16 cellular contexts compared by ENCODE assay signal in genomic region chr12:98606367-98606985, GRCh38. TPM values are rescaled to one million over a fixed set of nuclear protein-coding genes. Genes with fewer than 3 reads are reported as not detected.
DNase-seq lines count a peak whose midpoint lies in the region; ATAC-seq, FAIRE-seq and TF ChIP-seq lines count a peak whose summit lies in the region.
"Had no signal": no experiment of that assay in that cellular context is flagged by ENCODE, and none has a peak within 500 bp of the region (broad histone marks: within the 10 kb centered on the region; RNA-seq: fewer than 3 reads in every experiment).

No MANE protein-coding gene starts in this region.

- no peak for FAIRE-seq in K562 (lab: Jason Lieb, UNC)
- FAIRE-seq: endometrium had no signal

- peak; percentile 23 for DNase-seq in DMS53 (lab: John Stamatoyannopoulos, UW)
- no peak for DNase-seq in DMS53 treated with DMSO at 0.1 percent for 48 hours (lab: John Stamatoyannopoulos, UW; ENCODE audit: unreplicated experiment)
- peak; percentile 41 for DNase-seq in MV-4-11 (lab: John Stamatoyannopoulos, UW)
- DNase-seq in K562 (ENCODE audit: extremely low read depth in 1 of 4, low spot score in 3 of 4) = no peak
- no peak for DNase-seq in retinal pigment epithelial cell (ENCODE audit: low read depth)
- no peak for DNase-seq in HAP-1 (ENCODE audit: low spot score in 2 of 2)
- DNase-seq in mesenchymal stem cell = no peak
- DNase-seq: activated CD4-positive, alpha-beta T cell treated with anti-CD3 and anti-CD28 coated beads for 48 hours; left ventricle myocardium superior; NCI-H2029; NCI-H774 had no signal

- no peak overlapping the region for H3K4me2 ChIP-seq in K562 (ENCODE audit: insufficient read depth, low read length)
- H3K4me2 ChIP-seq in mesenchymal stem cell (ENCODE audit: low read length, poor library complexity, severe bottlenecking) = no peak overlapping the region
- H3K4me2 ChIP-seq: smooth muscle cell had no signal

- no peaks in the 10 kb centered on the region for H3K79me1 ChIP-seq in mesenchymal stem cell (replicated peaks; ENCODE audit: low read length, poor library complexity, severe bottlenecking)

- H4K20me1 ChIP-seq in K562 (replicated peaks; ENCODE audit: control insufficient read depth, insufficient read depth, low read length) = 0 out of 2 replicates have a peak, but pooled peaks cover 2% of the 10 kb centered on the region

- no peak overlapping the region for H2BK12ac ChIP-seq in mesenchymal stem cell (ENCODE audit: low read length in 2 of 2)

- in situ Hi-C loops in K562 (cut with MboI) = no loop called here
- in situ Hi-C loops in HAP-1 (cut with MboI; ENCODE audit: low sequenced_read_pairs) = no loop called here

- H3K27me3 ChIP-seq in K562 (ENCODE audit: control insufficient read depth in 2 of 2, insufficient read depth in 2 of 2, low read length in 2 of 2) = no peaks in the 10 kb centered on the region
- no peaks in the 10 kb centered on the region for H3K27me3 ChIP-seq in HAP-1 (ENCODE audit: low read depth)
- H3K27me3 ChIP-seq in mesenchymal stem cell (ENCODE audit: control insufficient read depth in 1 of 2, insufficient read depth in 1 of 2, low read length in 2 of 2) = no peaks in the 10 kb centered on the region
- H3K27me3 ChIP-seq: body of pancreas had no signal

- no peak overlapping the region for H2AK5ac ChIP-seq in mesenchymal stem cell (ENCODE audit: low read length, severe bottlenecking)

- H2BK15ac ChIP-seq in mesenchymal stem cell (ENCODE audit: low read depth, poor library complexity, severe bottlenecking) = no peak overlapping the region

- H3K9ac ChIP-seq in K562 (ENCODE audit: insufficient read depth in 1 of 2, low read depth in 2 of 2, low read length in 2 of 2) (no peak overlapping the region), mesenchymal stem cell (ENCODE audit: low read length) (no peak overlapping the region)

- H3K4ac ChIP-seq in mesenchymal stem cell (ENCODE audit: low read depth in 1 of 2, low read length in 2 of 2) = no peak overlapping the region

- no peak overlapping the region for H2BK120ac ChIP-seq in mesenchymal stem cell (ENCODE audit: low read depth, low read length)

- no peaks in the 10 kb centered on the region for H3K9me3 ChIP-seq in K562 (replicated peaks; ENCODE audit: control insufficient read depth, insufficient read depth, low read depth, low read length)
- no peaks in the 10 kb centered on the region for H3K9me3 ChIP-seq in HAP-1
- H3K9me3 ChIP-seq in mesenchymal stem cell (ENCODE audit: control insufficient read depth, low read length) = no peaks in the 10 kb centered on the region
- H3K9me3 ChIP-seq: body of pancreas had no signal

- WGBS in K562 (ENCODE audit: insufficient coverage, low coverage, missing lambda C conversion rate) = 44% methylated on average over 2 of the region's 2 CpGs
- WGBS in mesenchymal stem cell = no CpG with 5 or more reads among the region's 2 CpGs

- H2AFZ ChIP-seq in K562 (ENCODE audit: low read depth, low read length) (no peak overlapping the region), mesenchymal stem cell (ENCODE audit: low read depth, low read length) (no peak overlapping the region)

- H4K91ac ChIP-seq in mesenchymal stem cell (ENCODE audit: low read length) = no peak overlapping the region

- no peak for TF ChIP-seq EP300 in K562 (IDR thresholded peaks at IDR 0.05; ENCODE audit: low read length)

- H3K4me3 ChIP-seq in K562 = no peak overlapping the region
- H3K4me3 ChIP-seq in retinal pigment epithelial cell (ENCODE audit: low read length) = no peak overlapping the region
- H3K4me3 ChIP-seq in HAP-1 = no peak overlapping the region
- H3K4me3 ChIP-seq in mesenchymal stem cell (ENCODE audit: insufficient read depth in 1 of 2, low read depth in 1 of 2, low read length in 2 of 2) = no peak overlapping the region
- H3K4me3 ChIP-seq: body of pancreas, smooth muscle cell had no signal

- no TSS peak for BruUV-seq in K562 (replicated peaks; lab: Mats Ljungman, UMichigan)

- intact Hi-C loops in K562 (cut with micrococcal nuclease) = no loop called here

- H3K27ac ChIP-seq in K562 (ENCODE audit: extremely low read depth, low read depth, low read length) = no peak overlapping the region
- no peak overlapping the region for H3K27ac ChIP-seq in mesenchymal stem cell (ENCODE audit: low read length, poor library complexity, severe bottlenecking)
- H3K27ac ChIP-seq: 22Rv1 had no signal

- TF ChIP-seq CTCF in K562 (IDR thresholded peaks at IDR 0.05 in 2 of 3, conservative IDR thresholded peaks at IDR 0.05 in 1 of 3; ENCODE audit: insufficient read depth in 2 of 3, low read depth in 1 of 3, low read length in 3 of 3) = peak in 1 of 3 experiments; percentile 23; a peak in 2 of 6 replicates
- peak; percentile 19 for TF ChIP-seq CTCF in retinal pigment epithelial cell (conservative IDR thresholded peaks at IDR 0.05; ENCODE audit: low read depth, low read length)

- H3K14ac ChIP-seq in mesenchymal stem cell (ENCODE audit: low read length in 2 of 2) = no peak overlapping the region

- H2BK5ac ChIP-seq in mesenchymal stem cell (ENCODE audit: low read depth, low read length, poor library complexity, severe bottlenecking) = no peak overlapping the region

- peaks cover 24% of the 10 kb centered on the region for H3K36me3 ChIP-seq in K562 (ENCODE audit: control insufficient read depth, insufficient read depth, low read length)
- peaks cover 29% of the 10 kb centered on the region for H3K36me3 ChIP-seq in HAP-1 (replicated peaks)
- peaks cover 14 to 38% of the 10 kb centered on the region in 2 experiments for H3K36me3 ChIP-seq in mesenchymal stem cell (ENCODE audit: control insufficient read depth in 1 of 2, insufficient read depth in 2 of 2, low read depth in 1 of 2, low read length in 2 of 2)

- no peaks in the 10 kb centered on the region for H3K79me2 ChIP-seq in K562 (ENCODE audit: control insufficient read depth, insufficient read depth, low read length)

- POLR2A ChIA-PET in K562 (lab: Yijun Ruan, JAX) = interaction anchor here (0.7 to 9.6 kb wide), 2 partner anchors 11 to 16 kb away, joined by 3 to 96 read pairs; partner anchors contain the start of gene SLC25A3

- no peak for TF ChIP-seq POLR2A in K562 (conservative IDR thresholded peaks at IDR 0.05)

- H4K8ac ChIP-seq in mesenchymal stem cell (ENCODE audit: low read length) = no peak overlapping the region

- H3K4me1 ChIP-seq in K562 (replicated peaks in 1 of 2; ENCODE audit: control insufficient read depth in 2 of 2, insufficient read depth in 2 of 2, low read length in 2 of 2) = no peaks in the 10 kb centered on the region; a peak in 1 of 5 replicates
- no peaks in the 10 kb centered on the region for H3K4me1 ChIP-seq in HAP-1
- no peaks in the 10 kb centered on the region for H3K4me1 ChIP-seq in mesenchymal stem cell (ENCODE audit: control insufficient read depth, insufficient read depth, low read depth, low read length)
- H3K4me1 ChIP-seq: body of pancreas had no signal

- no peak overlapping the region for H3K23ac ChIP-seq in mesenchymal stem cell (ENCODE audit: low read length in 2 of 2)

- ATAC-seq in K562 = no peak
- ATAC-seq in GM19397 (IDR thresholded peaks at IDR 0.05; ENCODE audit: unreplicated experiment) = no peak
- ATAC-seq: body of pancreas had no signal

- peak in 1 of 2 experiments; percentile 35; a peak in 1 of 4 replicates for TF ChIP-seq RAD21 in K562 (CRISPR knock-in tag; conservative IDR thresholded peaks at IDR 0.05 in 1 of 2, IDR thresholded peaks at IDR 0.05 in 1 of 2)

- no peaks in the 10 kb centered on the region for H3K9me1 ChIP-seq in K562 (ENCODE audit: control insufficient read depth, insufficient read depth, low read length)

- CTCF ChIA-PET in K562 (lab: Yijun Ruan, JAX; ENCODE audit: low intra/inter-chr PET ratio) = interaction anchor here (0.7 kb wide), 1 partner anchor 47 kb away, joined by 3 read pairs; no protein-coding TSS in a partner anchor

- no peak overlapping the region for H3K18ac ChIP-seq in mesenchymal stem cell (ENCODE audit: low read depth in 1 of 2, low read length in 2 of 2)

RNA-seq across cellular contexts. Expression of gene SLC25A3, which starts 13.0 kb away (rescaled TPM):
- 311 and 511 TPM in 2 replicates for total RNA-seq in K562 (2011; cell fraction: chromatin; rRNA removed; ENCODE audit: low replicate concordance)
- total RNA-seq in K562 (2011; cell fraction: nucleolus; rRNA removed) = 257 and 270 TPM in 2 replicates
- total RNA-seq in K562 (2011; cell fraction: nucleoplasm; rRNA removed) = 338 and 415 TPM in 2 replicates
- 450 and 515 TPM in 2 replicates for total RNA-seq in K562 (2014; rRNA removed)
- total RNA-seq in K562 (2014; rRNA removed; fragmentation: Illumina TruSeq; extraction: Trizol) = 766 and 865 TPM in 2 replicates
- total RNA-seq in K562 (2015; rRNA removed; fragmentation: Illumina TruSeq; extraction: Trizol) = 498 and 500 TPM in 2 replicates
- 687 and 693 TPM in 2 replicates for total RNA-seq in K562 (2021)
- 405 and 419 TPM in 2 replicates for polyA plus RNA-seq in K562 (2011; rRNA removed)
- 556 and 768 TPM in 2 replicates for polyA plus RNA-seq in K562 (2011; cell fraction: cytosol; rRNA removed)
- polyA plus RNA-seq in K562 (2011; cell fraction: nucleus; rRNA removed) = 515 and 531 TPM in 2 replicates
- 638 and 684 TPM in 2 replicates for polyA plus RNA-seq in K562 (2012)
- 571 and 592 TPM in 2 replicates for polyA plus RNA-seq in K562 (2014; fragmentation: Illumina TruSeq; extraction: Trizol)
- 100 to 1,000 TPM; 264 to 309 TPM for polyA plus RNA-seq in K562 (2014; fragmentation: Nextera tagmentation; extraction: Ambion mirVana)
- 449 and 495 TPM in 2 replicates for polyA plus RNA-seq in K562 (2014; rRNA removed)
- polyA minus RNA-seq in K562 (2011; rRNA and poly(A)+ RNA removed) = 760 and 828 TPM in 2 replicates
- polyA minus RNA-seq in K562 (2011; cell fraction: cytosol; rRNA and poly(A)+ RNA removed) = 379 and 409 TPM in 2 replicates
- 181 and 261 TPM in 2 replicates for polyA minus RNA-seq in K562 (2011; cell fraction: nucleus; rRNA and poly(A)+ RNA removed)
- 635 TPM for polyA plus RNA-seq in mesenchymal stem cell (2013, experiment 1 of 2)
- 635 TPM for polyA plus RNA-seq in mesenchymal stem cell (2013, experiment 2 of 2)

RNA-seq across cellular contexts. Expression of gene IKBIP, which starts 38.1 kb away (rescaled TPM):
- total RNA-seq in K562 (2011; cell fraction: chromatin; rRNA removed; ENCODE audit: low replicate concordance) = 6.2 and 22.8 TPM in 2 replicates
- 6.2 and 7.0 TPM in 2 replicates for total RNA-seq in K562 (2011; cell fraction: nucleolus; rRNA removed)
- total RNA-seq in K562 (2011; cell fraction: nucleoplasm; rRNA removed) = 11.0 and 14.5 TPM in 2 replicates
- 14.1 and 14.9 TPM in 2 replicates for total RNA-seq in K562 (2014; rRNA removed)
- total RNA-seq in K562 (2014; rRNA removed; fragmentation: Illumina TruSeq; extraction: Trizol) = 19.5 and 22.8 TPM in 2 replicates
- 16.5 and 17.8 TPM in 2 replicates for total RNA-seq in K562 (2015; rRNA removed; fragmentation: Illumina TruSeq; extraction: Trizol)
- total RNA-seq in K562 (2021) = 14.9 and 15.4 TPM in 2 replicates
- polyA plus RNA-seq in K562 (2011; rRNA removed) = 12.3 and 16.2 TPM in 2 replicates
- 3.1 and 5.1 TPM in 2 replicates for polyA plus RNA-seq in K562 (2011; cell fraction: cytosol; rRNA removed)
- 2.5 and 2.8 TPM in 2 replicates for polyA plus RNA-seq in K562 (2011; cell fraction: nucleus; rRNA removed)
- 12.4 and 14.4 TPM in 2 replicates for polyA plus RNA-seq in K562 (2012)
- 12.6 and 15.3 TPM in 2 replicates for polyA plus RNA-seq in K562 (2014; fragmentation: Illumina TruSeq; extraction: Trizol)
- 1 to 10 TPM; 3.3 to 4.9 TPM for polyA plus RNA-seq in K562 (2014; fragmentation: Nextera tagmentation; extraction: Ambion mirVana)
- polyA plus RNA-seq in K562 (2014; rRNA removed) = 14.9 and 15.8 TPM in 2 replicates
- polyA minus RNA-seq in K562 (2011; rRNA and poly(A)+ RNA removed) = 9.7 and 10.4 TPM in 2 replicates
- 4.7 and 4.8 TPM in 2 replicates for polyA minus RNA-seq in K562 (2011; cell fraction: cytosol; rRNA and poly(A)+ RNA removed)
- 2.7 and 3.8 TPM in 2 replicates for polyA minus RNA-seq in K562 (2011; cell fraction: nucleus; rRNA and poly(A)+ RNA removed)
- polyA plus RNA-seq in mesenchymal stem cell (2013, experiment 1 of 2) = 126 TPM
- 130 TPM for polyA plus RNA-seq in mesenchymal stem cell (2013, experiment 2 of 2)

RNA-seq across cellular contexts. Expression of gene APAF1, which starts 38.6 kb away (rescaled TPM):
- total RNA-seq in K562 (2011; cell fraction: chromatin; rRNA removed; ENCODE audit: low replicate concordance) = 34.4 and 111 TPM in 2 replicates
- total RNA-seq in K562 (2011; cell fraction: nucleolus; rRNA removed) = 13.7 and 18.6 TPM in 2 replicates
- 27.3 and 35.5 TPM in 2 replicates for total RNA-seq in K562 (2011; cell fraction: nucleoplasm; rRNA removed)
- total RNA-seq in K562 (2014; rRNA removed) = 8.5 and 11.1 TPM in 2 replicates
- total RNA-seq in K562 (2014; rRNA removed; fragmentation: Illumina TruSeq; extraction: Trizol) = 15.2 and 18.3 TPM in 2 replicates
- total RNA-seq in K562 (2015; rRNA removed; fragmentation: Illumina TruSeq; extraction: Trizol) = 10.8 TPM in 2 replicates
- total RNA-seq in K562 (2021) = 11.5 and 13.4 TPM in 2 replicates
- 12.4 and 15.7 TPM in 2 replicates for polyA plus RNA-seq in K562 (2011; rRNA removed)
- 5.2 and 7.2 TPM in 2 replicates for polyA plus RNA-seq in K562 (2011; cell fraction: cytosol; rRNA removed)
- 9.1 and 10.9 TPM in 2 replicates for polyA plus RNA-seq in K562 (2011; cell fraction: nucleus; rRNA removed)
- 6.7 and 9.1 TPM in 2 replicates for polyA plus RNA-seq in K562 (2012)
- 8.2 and 9.9 TPM in 2 replicates for polyA plus RNA-seq in K562 (2014; fragmentation: Illumina TruSeq; extraction: Trizol)
- polyA plus RNA-seq in K562 (2014; fragmentation: Nextera tagmentation; extraction: Ambion mirVana) = 1 to 10 TPM; 5.1 to 6.5 TPM
- 7.2 and 8.4 TPM in 2 replicates for polyA plus RNA-seq in K562 (2014; rRNA removed)
- polyA minus RNA-seq in K562 (2011; rRNA and poly(A)+ RNA removed) = 48.2 and 55.6 TPM in 2 replicates
- 12.2 and 18.2 TPM in 2 replicates for polyA minus RNA-seq in K562 (2011; cell fraction: cytosol; rRNA and poly(A)+ RNA removed)
- 12.1 and 26.7 TPM in 2 replicates for polyA minus RNA-seq in K562 (2011; cell fraction: nucleus; rRNA and poly(A)+ RNA removed)
- polyA plus RNA-seq in mesenchymal stem cell (2013, experiment 1 of 2) = 11.0 TPM
- polyA plus RNA-seq in mesenchymal stem cell (2013, experiment 2 of 2) = 10.8 TPM

Comparison
In these comparisons a context has a peak if more than half of its experiments do, and no peak if none do; other contexts are left out.
1. DNase-seq: peak in DMS53 (single experiment) and MV-4-11 (single experiment); none in DMS53 treated with DMSO at 0.1 percent for 48 hours (single experiment), K562 (0 of 4), retinal pigment epithelial cell (single experiment), HAP-1 (0 of 2) and mesenchymal stem cell (single experiment).